Comparison of ENCODE assay signal across 21 cellular contexts in the genomic region with DNA sequence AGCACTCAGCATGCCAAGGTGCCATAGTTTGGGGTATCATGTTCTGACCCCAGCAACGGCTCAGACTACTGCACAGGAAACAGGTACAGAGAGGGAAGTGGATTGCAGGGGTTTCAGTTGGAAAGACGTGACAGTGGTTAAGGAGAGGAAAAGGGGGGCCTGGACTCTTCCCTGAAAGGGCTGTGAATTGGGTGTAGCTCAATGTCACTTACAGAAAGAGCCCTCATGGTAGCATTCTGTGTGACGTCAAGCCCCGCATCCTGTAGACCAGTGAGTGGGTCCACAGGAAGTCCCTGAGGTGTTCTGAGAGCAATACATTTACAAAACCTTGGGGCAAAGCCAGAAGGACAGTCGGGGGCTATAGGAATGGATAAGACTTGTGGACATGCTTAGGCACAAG.
DNase-seq lines count a peak whose midpoint lies in the region; ATAC-seq and TF ChIP-seq lines count a peak whose summit lies in the region.
"Had no signal": no experiment of that assay in that cellular context is flagged by ENCODE, and none has a peak within 500 bp of the region (broad histone marks: within the 10 kb centered on the region; RNA-seq: fewer than 3 reads in every experiment).

No MANE protein-coding gene starts in this region.

- H3K4me3 ChIP-seq in heart left ventricle (no peak overlapping the region), left ventricle myocardium inferior (no peak overlapping the region)
- H3K4me3 ChIP-seq: GM23338, testis had no signal

- no peak for TF ChIP-seq CTCF in heart left ventricle (IDR thresholded peaks at IDR 0.05)
- TF ChIP-seq CTCF in left ventricle myocardium inferior (IDR thresholded peaks at IDR 0.05; ENCODE audit: borderline replicate concordance), result no peak

- intact Hi-C loops in heart left ventricle (cut with DNase I) (loop anchor here in 7 of 10 donors (2.0 to 10.0 kb wide), 7 partner anchors 53 to 124 kb away; a partner anchor contains a TSS), left ventricle myocardium inferior (cut with micrococcal nuclease) (no loop called here)

- peaks cover 6% of the 10 kb centered on the region for H3K4me1 Mint-ChIP-seq in stimulated activated effector memory CD8-positive, alpha-beta T cell treated with anti-CD3 and anti-CD28 coated beads, Interleukin-12 subunit alpha, Interleukin-12 subunit beta, amount 100 ng/mL, for 72 hours
- H3K4me1 Mint-ChIP-seq: GM23338 had no signal

- peak; percentile 39 to 97 (median 72) for ATAC-seq in heart left ventricle
- peak; percentile 54 for ATAC-seq in GM18909 (IDR thresholded peaks at IDR 0.05; ENCODE audit: poor library complexity, unreplicated experiment)
- peak; percentile 46 for ATAC-seq in stimulated activated effector memory CD8-positive, alpha-beta T cell treated with anti-CD3 and anti-CD28 coated beads, Interleukin-12 subunit alpha, Interleukin-12 subunit beta, amount 100 ng/mL, for 72 hours
- no peak for ATAC-seq in GM18520 (IDR thresholded peaks at IDR 0.05; ENCODE audit: unreplicated experiment)
- ATAC-seq: GM23338 had no signal

- H3K36me3 ChIP-seq in heart left ventricle, result no peaks in the 10 kb centered on the region
- no peaks in the 10 kb centered on the region for H3K36me3 ChIP-seq in left ventricle myocardium inferior

- H3K4me1 ChIP-seq in heart left ventricle (peaks cover 0 to 17% (median 0%) of the 10 kb centered on the region in 12 donors), left ventricle myocardium inferior (no peaks in the 10 kb centered on the region)
- H3K4me1 ChIP-seq: testis had no signal

- no peaks in the 10 kb centered on the region for H3K36me3 Mint-ChIP-seq in stimulated activated effector memory CD8-positive, alpha-beta T cell treated with anti-CD3 and anti-CD28 coated beads, Interleukin-12 subunit alpha, Interleukin-12 subunit beta, amount 100 ng/mL, for 72 hours
- H3K36me3 Mint-ChIP-seq: naive B cell had no signal

- no peak for TF ChIP-seq POLR2A in heart left ventricle (IDR thresholded peaks at IDR 0.05)

- H3K9me3 ChIP-seq in heart left ventricle, result no peaks in the 10 kb centered on the region
- H3K9me3 ChIP-seq in left ventricle myocardium inferior (replicated peaks), result no peaks in the 10 kb centered on the region
- H3K9me3 ChIP-seq: testis had no signal

- H3K4me3 Mint-ChIP-seq in stimulated activated effector memory CD8-positive, alpha-beta T cell treated with anti-CD3 and anti-CD28 coated beads, Interleukin-12 subunit alpha, Interleukin-12 subunit beta, amount 100 ng/mL, for 72 hours, result no peak overlapping the region
- H3K4me3 Mint-ChIP-seq: activated T-helper 1 cell treated with anti-CD3 and anti-CD28 coated beads, Interleukin-12 subunit alpha, Interleukin-12 subunit beta, Interleukin-2, Interleukin-4 antibody, amounts not matched to agents 30 ng/mL and 10 ng/mL and 1 ng/mL, durations not matched to agents 14 hours and 24 hours and 36 hours; GM23338; HFFc6; naive B cell had no signal

- H3K9me3 Mint-ChIP-seq in stimulated activated effector memory CD8-positive, alpha-beta T cell treated with anti-CD3 and anti-CD28 coated beads, Interleukin-12 subunit alpha, Interleukin-12 subunit beta, amount 100 ng/mL, for 72 hours, result no peaks in the 10 kb centered on the region
- H3K9me3 Mint-ChIP-seq: activated T-helper 1 cell treated with anti-CD3 and anti-CD28 coated beads, Interleukin-12 subunit alpha, Interleukin-12 subunit beta, Interleukin-2, Interleukin-4 antibody, amounts not matched to agents 30 ng/mL and 10 ng/mL and 1 ng/mL, durations not matched to agents 14 hours and 24 hours and 36 hours; GM23338 had no signal

- H3K27ac Mint-ChIP-seq in stimulated activated effector memory CD8-positive, alpha-beta T cell treated with anti-CD3 and anti-CD28 coated beads, Interleukin-12 subunit alpha, Interleukin-12 subunit beta, amount 100 ng/mL, for 72 hours, result no peak overlapping the region
- H3K27ac Mint-ChIP-seq: activated T-helper 1 cell treated with anti-CD3 and anti-CD28 coated beads, Interleukin-12 subunit alpha, Interleukin-12 subunit beta, Interleukin-2, Interleukin-4 antibody, amounts not matched to agents 30 ng/mL and 10 ng/mL and 1 ng/mL, durations not matched to agents 14 hours and 24 hours and 36 hours; GM23338; HFFc6 had no signal

- 47 to 55% (median 50%) methylated on average over 5 of the region's 5 CpGs for WGBS in heart left ventricle, 4 donors

- no peaks in the 10 kb centered on the region for H3K27me3 ChIP-seq in heart left ventricle
- no peaks in the 10 kb centered on the region for H3K27me3 ChIP-seq in left ventricle myocardium inferior (ENCODE audit: low read depth)
- H3K27me3 ChIP-seq: testis had no signal

- peak overlapping the region in 7 of 12 donors; percentile 37 to 65 (median 39) for H3K27ac ChIP-seq in heart left ventricle
- H3K27ac ChIP-seq in left ventricle myocardium inferior (replicated peaks), result no peak overlapping the region
- H3K27ac ChIP-seq: KMS-11, testis had no signal

- DNase-seq in heart left ventricle, result peak in 4 of 5 donors; percentile 40 to 64 (median 46)
- no peak for DNase-seq in left ventricle myocardium inferior
- peak; percentile 3 for DNase-seq in KBM-7
- peak in 1 of 2 donors; percentile 43 for DNase-seq in stimulated activated effector memory CD8-positive, alpha-beta T cell treated with anti-CD3 and anti-CD28 coated beads, Interleukin-12 subunit alpha, Interleukin-12 subunit beta, amount 100 ng/mL, for 72 hours (ENCODE audit: low spot score in 2 of 2)
- no peak for DNase-seq in NOMO-1 treated with dmso at 0.1 percent for 144 hours (lab: John Stamatoyannopoulos, UW; ENCODE audit: unreplicated experiment)
- DNase-seq: glutamatergic neuron; HFFc6; naive B cell; NCI-H1436 treated with DMSO at 0.1 percent for 48 hours; NCI-H510A treated with DMSO at 0.1 percent for 48 hours; NK-92 treated with Interleukin-12 subunit alpha and Interleukin-12 subunit beta, amount 100 ng/mL, for 24 hours; nucleus accumbens; SHP77; small intestine; stimulated activated CD4-positive, alpha-beta T cell treated with anti-CD3 and anti-CD28 coated beads, Interleukin-1b, Interleukin-23, amount 100 ng/mL, for 48 hours; testis had no signal

- in situ Hi-C loops in KBM-7 (cut with MboI; ENCODE audit: low pct_unique_long_range_greater_than_20kb, low sequenced_read_pairs), result no loop called here

Comparison
In these comparisons a context has a peak if more than half of its experiments do, and no peak if none do; other contexts are left out.
1. DNase-seq: peak in heart left ventricle (4 of 5) and KBM-7 (single experiment); none in left ventricle myocardium inferior (single experiment) and NOMO-1 treated with dmso at 0.1 percent for 144 hours (single experiment).